9 cellular contexts compared by ENCODE assay signal in genomic region chr3:151135548-151136337, GRCh38. TPM values are rescaled to one million over a fixed set of nuclear protein-coding genes. Genes with fewer than 3 reads are reported as not detected.
A peak's percentile ranks its signal among the peaks of the same experiment; 100 is the strongest.
DNase-seq lines count a peak whose midpoint lies in the region; ATAC-seq and TF ChIP-seq lines count a peak whose summit lies in the region.
"Had no signal": no experiment of that assay in that cellular context is flagged by ENCODE, and none has a peak within 500 bp of the region (broad histone marks: within the 10 kb centered on the region; RNA-seq: fewer than 3 reads in every experiment).

No MANE protein-coding gene starts in this region.

- H3K27me3 ChIP-seq in colonic mucosa: no peaks in the 10 kb centered on the region

- H3K4me3 ChIP-seq in colonic mucosa: no peak overlapping the region

- H3K9ac ChIP-seq in colonic mucosa (ENCODE audit: low read depth in 2 of 2, low read length in 2 of 2): no peak overlapping the region

- peak overlapping the region; percentile 83 for H3K27ac Mint-ChIP-seq in activated T-helper 17 cell treated with anti-CD3 and anti-CD28 coated beads, Interleukin-2, amount 50 U/mL, for 72 hours

- H3K27ac ChIP-seq in colonic mucosa: no peak overlapping the region

- TF ChIP-seq CTCF in colonic mucosa (IDR thresholded peaks at IDR 0.05): no peak

- peaks cover under 1% of the 10 kb centered on the region for H3K27me3 Mint-ChIP-seq in activated T-helper 17 cell treated with anti-CD3 and anti-CD28 coated beads, Interleukin-2, amount 50 U/mL, for 72 hours

- H3K4me1 Mint-ChIP-seq in activated T-helper 17 cell treated with anti-CD3 and anti-CD28 coated beads, Interleukin-2, amount 50 U/mL, for 72 hours: peaks cover 12% of the 10 kb centered on the region
- H3K4me1 Mint-ChIP-seq: neural crest cell had no signal

- H3K36me3 Mint-ChIP-seq in activated T-helper 17 cell treated with anti-CD3 and anti-CD28 coated beads, Interleukin-2, amount 50 U/mL, for 72 hours (ENCODE audit: low read depth): no peaks in the 10 kb centered on the region

- H3K9me3 ChIP-seq in colonic mucosa: no peaks in the 10 kb centered on the region

- no peaks in the 10 kb centered on the region for H3K9me3 Mint-ChIP-seq in activated T-helper 17 cell treated with anti-CD3 and anti-CD28 coated beads, Interleukin-2, amount 50 U/mL, for 72 hours

- no peaks in the 10 kb centered on the region for H3K4me1 ChIP-seq in colonic mucosa

- peak; percentile 7 for DNase-seq in NK-92 treated with Interleukin-12 subunit alpha and Interleukin-12 subunit beta, amount 100 ng/mL, for 24 hours (lab: John Stamatoyannopoulos, UW)
- DNase-seq in NK-92 (lab: John Stamatoyannopoulos, UW; ENCODE audit: unreplicated experiment) (no peak), NCI-H146 treated with DMSO at 0.1 percent for 48 hours (lab: John Stamatoyannopoulos, UW; ENCODE audit: unreplicated experiment) (peak; percentile 46), cardiac septum (ENCODE audit: low spot score) (no peak), colonic mucosa (no peak)
- peak; percentile 17 to 28 for DNase-seq in stimulated activated CD8-positive, alpha-beta memory T cell treated with anti-CD3 and anti-CD28 coated beads, Interleukin-2, amount 100 ng/mL, for 48 hours (ENCODE audit: low read depth in 2 of 2)

- intact Hi-C loops in cardiac septum (cut with DNase I): no loop called here
- intact Hi-C loops in colonic mucosa (cut with DNase I): no loop called here

- no peaks in the 10 kb centered on the region for H3K36me3 ChIP-seq in colonic mucosa

- H3K4me3 Mint-ChIP-seq in activated T-helper 17 cell treated with anti-CD3 and anti-CD28 coated beads, Interleukin-2, amount 50 U/mL, for 72 hours: peak overlapping the region; percentile 33
- H3K4me3 Mint-ChIP-seq: neural crest cell had no signal

- ATAC-seq in activated T-helper 17 cell treated with anti-CD3 and anti-CD28 coated beads, Interleukin-2, amount 50 U/mL, for 72 hours (replicated peaks): peak; percentile 96
- no peak for ATAC-seq in GM21529 (IDR thresholded peaks at IDR 0.05; ENCODE audit: unreplicated experiment)

RNA-seq across cellular contexts. Expression of gene MED12L, which starts 50.3 kb away (rescaled TPM):
- total RNA-seq in activated T-helper 17 cell treated with anti-CD3 and anti-CD28 coated beads, Interleukin-2, amount 50 U/mL, for 72 hours: 1 to 10 TPM; 3.3 to 6.4 TPM
- total RNA-seq in cardiac septum (5.5 TPM), colonic mucosa (1 to 10 TPM in 1 of 2 donors, under 1 TPM in 1; 0.32 to 1.3 TPM)

Comparison
In these comparisons a context has a peak if more than half of its experiments do, and no peak if none do; other contexts are left out.
1. DNase-seq: peak in NK-92 treated with Interleukin-12 subunit alpha and Interleukin-12 subunit beta, amount 100 ng/mL, for 24 hours (single experiment), NCI-H146 treated with DMSO at 0.1 percent for 48 hours (single experiment) and stimulated activated CD8-positive, alpha-beta memory T cell treated with anti-CD3 and anti-CD28 coated beads, Interleukin-2, amount 100 ng/mL, for 48 hours (2 of 2); none in NK-92 (single experiment), cardiac septum (single experiment) and colonic mucosa (single experiment).